ENCODE assay signal across 29 cellular contexts in genomic region chr2:199499005-199499404, GRCh38.
"Had no signal": no experiment of that assay in that cellular context is flagged by ENCODE, and none has a peak within 500 bp of the region (broad histone marks: within the 10 kb centered on the region; RNA-seq: fewer than 3 reads in every experiment).

No MANE protein-coding gene starts in this region.

- H3K4me3 ChIP-seq: pancreas, prostate gland, skin epidermis, smooth muscle cell, spleen, suprapubic skin, testis, tibial artery, transverse colon, upper lobe of right lung, uterus had no signal

- H3K4me2 ChIP-seq: smooth muscle cell had no signal

- FAIRE-seq: pancreas had no signal

- ATAC-seq: naive thymus-derived CD8-positive, alpha-beta T cell; natural killer cell treated with Interleukin-12 subunit alpha and Interleukin-12 subunit beta and Interleukin-15 and Interleukin-18, amount 100 ng/mL, for 72 hours; pancreas; right cardiac atrium; sciatic nerve; stimulated activated memory B cell treated with anti-CD40 and anti-IgM and Interleukin-4, amounts not matched to agents 10 μg/mL and 1 μg/mL and 100 μg/mL, for 72 hours; stimulated activated naive CD8-positive, alpha-beta T cell treated with anti-CD3 and anti-CD28 coated beads, Interleukin-15, amount 100 ng/mL, for 72 hours; stimulated activated naive CD8-positive, alpha-beta T cell treated with anti-CD3 and anti-CD28 coated beads, Interleukin-15, Interleukin-2, amounts not matched to agents 100 U/mL and 50 U/mL, for 24 hours; upper lobe of right lung had no signal

- H3K27ac ChIP-seq: neutrophil, pancreas, prostate gland, skin epidermis, spleen, suprapubic skin, testis, tibial artery, transverse colon, upper lobe of right lung, uterus had no signal

- H3K9me3 ChIP-seq: neutrophil, pancreas, prostate gland, spleen, suprapubic skin, testis, tibial artery, transverse colon, upper lobe of right lung, uterus had no signal

- H3K36me3 ChIP-seq: neutrophil, pancreas, prostate gland, spleen, suprapubic skin, tibial artery, transverse colon, upper lobe of right lung, uterus had no signal

- DNase-seq: naive thymus-derived CD8-positive, alpha-beta T cell; nephron progenitor cell; nucleus accumbens; pancreas; retina; right cardiac atrium; spleen; stimulated activated CD4-positive, alpha-beta T cell treated with anti-CD3 and anti-CD28 coated beads, Interleukin-12 subunit alpha, Interleukin-12 subunit beta, amount 100 ng/mL, for 4 hours; stimulated activated CD4-positive, alpha-beta T cell treated with anti-CD3 and anti-CD28 coated beads, Interleukin-1b, Interleukin-23, amount 100 ng/mL, for 48 hours; stimulated activated CD4-positive, alpha-beta T cell treated with anti-CD3 and anti-CD28 coated beads, Interleukin-4, amount 100 ng/mL, for 1 hour; stimulated activated CD4-positive, alpha-beta T cell treated with anti-CD3 and anti-CD28 coated beads, Interleukin-4, amount 100 ng/mL, for 4 hours; stimulated activated CD8-positive, alpha-beta memory T cell treated with anti-CD3 and anti-CD28 coated beads, Interleukin-4, amount 100 ng/mL, for 48 hours; stimulated activated naive CD4-positive, alpha-beta T cell; stimulated activated naive CD8-positive, alpha-beta T cell treated with anti-CD3 and anti-CD28 coated beads, Interleukin-15, amount 100 ng/mL, for 72 hours; stimulated activated naive CD8-positive, alpha-beta T cell treated with anti-CD3 and anti-CD28 coated beads, Interleukin-15, Interleukin-2, amounts not matched to agents 100 U/mL and 50 U/mL, for 24 hours; substantia nigra; testis; tibial artery; transverse colon; upper lobe of right lung; uterus had no signal

- H3K4me1 ChIP-seq: pancreas, prostate gland, spleen, suprapubic skin, testis, tibial artery, transverse colon, upper lobe of right lung, uterus had no signal

- H3K27me3 ChIP-seq: neutrophil, pancreas, suprapubic skin, testis, tibial artery, transverse colon, upper lobe of right lung, uterus had no signal
